ENCODE assay signal across 9 cellular contexts in the genomic region with DNA sequence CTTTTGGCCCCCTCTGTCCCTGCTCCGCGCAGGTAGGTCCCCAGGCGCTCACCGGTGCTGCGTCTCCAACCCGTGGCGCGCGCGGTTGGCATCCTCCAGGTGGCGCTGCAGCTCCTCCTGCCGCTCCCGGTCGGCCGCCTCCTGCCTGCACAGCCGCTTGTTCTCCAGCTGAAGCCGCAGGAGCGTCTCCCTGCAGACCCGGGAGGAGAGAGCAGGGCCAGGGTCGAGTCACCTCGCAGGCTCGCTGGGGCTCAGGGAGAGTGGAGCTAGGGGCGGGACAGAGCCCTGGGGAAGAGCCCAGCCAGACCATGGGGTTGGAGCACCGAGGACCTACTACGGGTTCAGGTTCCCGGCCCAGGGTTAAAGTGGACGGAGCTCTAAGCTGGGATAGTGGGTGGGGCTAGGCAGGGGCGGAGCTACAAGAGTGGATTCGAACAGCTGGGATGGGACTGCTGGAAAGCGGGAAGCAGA. TPM values are rescaled to one million over a fixed set of nuclear protein-coding genes. Genes with fewer than 3 reads are reported as not detected.
A peak's percentile ranks its signal among the peaks of the same experiment; 100 is the strongest.
DNase-seq lines count a peak whose midpoint lies in the region; ATAC-seq and TF ChIP-seq lines count a peak whose summit lies in the region.
"Had no signal": no experiment of that assay in that cellular context is flagged by ENCODE, and none has a peak within 500 bp of the region (broad histone marks: within the 10 kb centered on the region; RNA-seq: fewer than 3 reads in every experiment).

No MANE protein-coding gene starts in this region.

- peak overlapping the region in 1 of 2 donors; percentile 35 for H3K27ac ChIP-seq in liver (ENCODE audit: low read depth in 1 of 2, low read length in 2 of 2)

- H3K27me3 ChIP-seq in liver (ENCODE audit: control insufficient read depth in 4 of 4, insufficient read depth in 4 of 4, low read length in 3 of 4) = no peaks in the 10 kb centered on the region

- no peak for ATAC-seq in HG02981 (IDR thresholded peaks at IDR 0.05; ENCODE audit: unreplicated experiment)
- no peak for ATAC-seq in GM19395 (IDR thresholded peaks at IDR 0.05; ENCODE audit: unreplicated experiment)

- H3K4me1 Mint-ChIP-seq in T-helper 1 cell treated with Interleukin-12 subunit alpha and Interleukin-12 subunit beta and Interleukin-4 antibody, amounts not matched to agents 30 μg/mL and 1 μg/mL, for 36 hours (ENCODE audit: low read depth) = peaks cover 3% of the 10 kb centered on the region

- H3K27ac Mint-ChIP-seq in T-helper 1 cell treated with Interleukin-12 subunit alpha and Interleukin-12 subunit beta and Interleukin-4 antibody, amounts not matched to agents 30 μg/mL and 1 μg/mL, for 36 hours = no peak overlapping the region

- DNase-seq in DMS153 treated with DMSO at 0.1 percent for 48 hours (lab: John Stamatoyannopoulos, UW; ENCODE audit: unreplicated experiment) (peak; percentile 81), HT1080 (ENCODE audit: low read depth) (peak; percentile 58), dedifferentiated amniotic fluid mesenchymal stem cell (ENCODE audit: extremely low spot score) (peak; percentile 48)
- peak; percentile 60 to 64 for DNase-seq in stimulated activated CD8-positive, alpha-beta memory T cell treated with anti-CD3 and anti-CD28 coated beads, Interleukin-7, amount 100 ng/mL, for 1 hour (ENCODE audit: low read depth in 2 of 2)

- peaks cover 7 to 33% (median 12%) of the 10 kb centered on the region in 4 donors for H3K36me3 ChIP-seq in liver (ENCODE audit: control insufficient read depth in 4 of 4, insufficient read depth in 3 of 4, low read depth in 1 of 4, low read length in 3 of 4)

- peak overlapping the region; percentile 36 to 52 (median 41) for H3K4me3 ChIP-seq in liver (ENCODE audit: low read depth in 1 of 3, low read length in 3 of 3)

- no peak overlapping the region for H3K9ac ChIP-seq in liver (ENCODE audit: low read depth in 1 of 2, low read length in 2 of 2)

- peaks cover 0 to 14% (median under 1%) of the 10 kb centered on the region in 4 donors for H3K4me1 ChIP-seq in liver (ENCODE audit: control insufficient read depth in 4 of 4, insufficient read depth in 4 of 4, low read length in 3 of 4)

- peak; percentile 66 to 92 for TF ChIP-seq RAD21 in liver (IDR thresholded peaks at IDR 0.05)

- H3K27me3 Mint-ChIP-seq in T-helper 1 cell treated with Interleukin-12 subunit alpha and Interleukin-12 subunit beta and Interleukin-4 antibody, amounts not matched to agents 30 μg/mL and 1 μg/mL, for 36 hours (ENCODE audit: low read depth) = no peaks in the 10 kb centered on the region

- H3K36me3 Mint-ChIP-seq in T-helper 1 cell treated with Interleukin-12 subunit alpha and Interleukin-12 subunit beta and Interleukin-4 antibody, amounts not matched to agents 30 μg/mL and 1 μg/mL, for 36 hours (ENCODE audit: low read depth) = no peaks in the 10 kb centered on the region

- H3K9me3 Mint-ChIP-seq in T-helper 1 cell treated with Interleukin-12 subunit alpha and Interleukin-12 subunit beta and Interleukin-4 antibody, amounts not matched to agents 30 μg/mL and 1 μg/mL, for 36 hours = no peaks in the 10 kb centered on the region

- 60% methylated on average over 30 of the region's 30 CpGs for WGBS in liver

- H3K9me3 ChIP-seq in liver (ENCODE audit: control insufficient read depth in 4 of 4, low read length in 3 of 4) = no peaks in the 10 kb centered on the region

- TF ChIP-seq CTCF in liver (IDR thresholded peaks at IDR 0.05; ENCODE audit: low read depth, low read length, missing input control) = peak; percentile 54

- H3K4me3 Mint-ChIP-seq in T-helper 1 cell treated with Interleukin-12 subunit alpha and Interleukin-12 subunit beta and Interleukin-4 antibody, amounts not matched to agents 30 μg/mL and 1 μg/mL, for 36 hours = peak overlapping the region; percentile 5

TF ChIP-seq in liver, 16 proteins besides CTCF, POLR2A, EP300 and RAD21:
- TF ChIP-seq, protein P1, sequence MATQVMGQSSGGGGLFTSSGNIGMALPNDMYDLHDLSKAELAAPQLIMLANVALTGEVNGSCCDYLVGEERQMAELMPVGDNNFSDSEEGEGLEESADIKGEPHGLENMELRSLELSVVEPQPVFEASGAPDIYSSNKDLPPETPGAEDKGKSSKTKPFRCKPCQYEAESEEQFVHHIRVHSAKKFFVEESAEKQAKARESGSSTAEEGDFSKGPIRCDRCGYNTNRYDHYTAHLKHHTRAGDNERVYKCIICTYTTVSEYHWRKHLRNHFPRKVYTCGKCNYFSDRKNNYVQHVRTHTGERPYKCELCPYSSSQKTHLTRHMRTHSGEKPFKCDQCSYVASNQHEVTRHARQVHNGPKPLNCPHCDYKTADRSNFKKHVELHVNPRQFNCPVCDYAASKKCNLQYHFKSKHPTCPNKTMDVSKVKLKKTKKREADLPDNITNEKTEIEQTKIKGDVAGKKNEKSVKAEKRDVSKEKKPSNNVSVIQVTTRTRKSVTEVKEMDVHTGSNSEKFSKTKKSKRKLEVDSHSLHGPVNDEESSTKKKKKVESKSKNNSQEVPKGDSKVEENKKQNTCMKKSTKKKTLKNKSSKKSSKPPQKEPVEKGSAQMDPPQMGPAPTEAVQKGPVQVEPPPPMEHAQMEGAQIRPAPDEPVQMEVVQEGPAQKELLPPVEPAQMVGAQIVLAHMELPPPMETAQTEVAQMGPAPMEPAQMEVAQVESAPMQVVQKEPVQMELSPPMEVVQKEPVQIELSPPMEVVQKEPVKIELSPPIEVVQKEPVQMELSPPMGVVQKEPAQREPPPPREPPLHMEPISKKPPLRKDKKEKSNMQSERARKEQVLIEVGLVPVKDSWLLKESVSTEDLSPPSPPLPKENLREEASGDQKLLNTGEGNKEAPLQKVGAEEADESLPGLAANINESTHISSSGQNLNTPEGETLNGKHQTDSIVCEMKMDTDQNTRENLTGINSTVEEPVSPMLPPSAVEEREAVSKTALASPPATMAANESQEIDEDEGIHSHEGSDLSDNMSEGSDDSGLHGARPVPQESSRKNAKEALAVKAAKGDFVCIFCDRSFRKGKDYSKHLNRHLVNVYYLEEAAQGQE (IDR thresholded peaks at IDR 0.05) = no peak
- no peak for TF ChIP-seq HNF4G (IDR thresholded peaks at IDR 0.05)

RNA-seq across cellular contexts. Expression of a gene that starts 9.3 kb away (rescaled TPM):
- 4.7 and 6.9 TPM in 2 replicates for total RNA-seq in HT1080 (2014; rRNA removed; shearing (Covaris generic))
- 3.0 and 4.1 TPM in 2 replicates for polyA plus RNA-seq in HT1080 (2015; cell fraction: cytosol; rRNA removed)
- polyA plus RNA-seq in HT1080 (2015; cell fraction: nucleus; rRNA removed) = 19.2 and 34.5 TPM in 2 replicates
- total RNA-seq in liver = 10 to 100 TPM; 11.3 to 36.4 TPM
- 10 to 100 TPM; 12.9 to 17.0 TPM for polyA plus RNA-seq in liver

RNA-seq across cellular contexts. Expression of a gene that starts 14.5 kb away (rescaled TPM):
- total RNA-seq in HT1080 (2014; rRNA removed; shearing (Covaris generic)) = not detected in 2 replicates
- polyA plus RNA-seq in HT1080 (2015; cell fraction: cytosol; rRNA removed) = not detected in 2 replicates
- polyA plus RNA-seq in HT1080 (2015; cell fraction: nucleus; rRNA removed) = not detected in 2 replicates
- total RNA-seq in liver = not detected
- not detected for polyA plus RNA-seq in liver
- total RNA-seq: activated CD8-positive, alpha-beta memory T cell treated with anti-CD3 and anti-CD28 coated beads for 36 hours had no signal

RNA-seq across cellular contexts. Expression of a gene that starts 25.2 kb away (rescaled TPM):
- 33.9 and 38.1 TPM in 2 replicates for total RNA-seq in HT1080 (2014; rRNA removed; shearing (Covaris generic))
- 39.8 and 41.9 TPM in 2 replicates for polyA plus RNA-seq in HT1080 (2015; cell fraction: cytosol; rRNA removed)
- 59.5 and 65.1 TPM in 2 replicates for polyA plus RNA-seq in HT1080 (2015; cell fraction: nucleus; rRNA removed)
- 10 to 100 TPM; 68.6 to 79.2 TPM for total RNA-seq in liver
- polyA plus RNA-seq in liver = 10 to 100 TPM; 32.7 to 44.6 TPM

RNA-seq across cellular contexts. Expression of a gene that starts 28.8 kb away (rescaled TPM):
- total RNA-seq in HT1080 (2014; rRNA removed; shearing (Covaris generic)) = 138 and 140 TPM in 2 replicates
- polyA plus RNA-seq in HT1080 (2015; cell fraction: cytosol; rRNA removed) = 97.2 and 111 TPM in 2 replicates
- 64.6 and 73.6 TPM in 2 replicates for polyA plus RNA-seq in HT1080 (2015; cell fraction: nucleus; rRNA removed)
- total RNA-seq in liver = 10 to 100 TPM; 23.4 to 31.0 TPM
- 10 to 100 TPM; 22.8 to 44.1 TPM for polyA plus RNA-seq in liver

RNA-seq across cellular contexts. Expression of a gene that starts 31.6 kb away (rescaled TPM):
- total RNA-seq in HT1080 (2014; rRNA removed; shearing (Covaris generic)) = 290 and 342 TPM in 2 replicates
- 261 and 278 TPM in 2 replicates for polyA plus RNA-seq in HT1080 (2015; cell fraction: cytosol; rRNA removed)
- 133 and 139 TPM in 2 replicates for polyA plus RNA-seq in HT1080 (2015; cell fraction: nucleus; rRNA removed)
- total RNA-seq in liver = 10 to 100 TPM; 69.3 to 84.3 TPM
- 100 to 1,000 TPM; 106 to 169 TPM for polyA plus RNA-seq in liver
